14 cellular contexts compared by ENCODE assay signal in genomic region chr3:10553586-10554235, GRCh38. TPM values are rescaled to one million over a fixed set of nuclear protein-coding genes. Genes with fewer than 3 reads are reported as not detected.
A peak's percentile ranks its signal among the peaks of the same experiment; 100 is the strongest.
DNase-seq lines count a peak whose midpoint lies in the region; ATAC-seq and TF ChIP-seq lines count a peak whose summit lies in the region.
"Had no signal": no experiment of that assay in that cellular context is flagged by ENCODE, and none has a peak within 500 bp of the region (broad histone marks: within the 10 kb centered on the region; RNA-seq: fewer than 3 reads in every experiment).

No MANE protein-coding gene starts in this region.

- no peaks in the 10 kb centered on the region for H3K9me3 ChIP-seq in T-helper 17 cell (ENCODE audit: control insufficient read depth, low read length, poor library complexity, severe bottlenecking)
- no peaks in the 10 kb centered on the region for H3K9me3 ChIP-seq in hepatocyte (ENCODE audit: low read depth)
- H3K9me3 ChIP-seq: right lobe of liver, vagina had no signal

- TF ChIP-seq CTCF in hepatocyte (IDR thresholded peaks at IDR 0.05; ENCODE audit: poor library complexity) (no peak), retinal pigment epithelial cell (conservative IDR thresholded peaks at IDR 0.05; ENCODE audit: low read depth, low read length) (no peak), GM10248 (IDR thresholded peaks at IDR 0.05; ENCODE audit: control extremely low read depth, extremely low read depth, low read depth, missing control alignments) (no peak)

- no peaks in the 10 kb centered on the region for H3K36me3 ChIP-seq in hepatocyte (replicated peaks; ENCODE audit: insufficient read depth, low read depth)
- H3K36me3 ChIP-seq: right lobe of liver, vagina had no signal

- H3K27me3 ChIP-seq in hepatocyte: peaks cover 4% of the 10 kb centered on the region
- H3K27me3 ChIP-seq: right lobe of liver, vagina had no signal

- peaks cover 27% of the 10 kb centered on the region for H3K27me3 Mint-ChIP-seq in T-helper 17 cell

- no peaks in the 10 kb centered on the region for H4K20me1 ChIP-seq in hepatocyte (ENCODE audit: insufficient read depth, poor library complexity, severe bottlenecking)

- H3K27ac ChIP-seq in hepatocyte: no peak overlapping the region
- H3K27ac ChIP-seq: right lobe of liver, vagina had no signal

- H3K27ac Mint-ChIP-seq in T-helper 17 cell: peak overlapping the region; percentile 54

- H3K4me1 Mint-ChIP-seq in T-helper 17 cell: peaks cover 12% of the 10 kb centered on the region

- POLR2A ChIA-PET in GM10248 (lab: Yijun Ruan, JAX): no interaction called here

- H3K9me2 ChIP-seq in hepatocyte (replicated peaks; ENCODE audit: insufficient read depth): no peaks in the 10 kb centered on the region

- CTCF ChIA-PET in GM10248 (lab: Yijun Ruan, JAX): interaction anchor here (1.5 to 1.7 kb wide), 2 partner anchors 11 to 44 kb away, joined by 3 to 4 read pairs; no protein-coding TSS in a partner anchor

- no peak overlapping the region for H3K4me3 Mint-ChIP-seq in T-helper 17 cell

- no peaks in the 10 kb centered on the region for H3K4me1 ChIP-seq in hepatocyte (ENCODE audit: insufficient read depth)
- H3K4me1 ChIP-seq: right lobe of liver, vagina had no signal

- H3K4me2 ChIP-seq in hepatocyte: no peak overlapping the region

- H3K4me3 ChIP-seq in hepatocyte (no peak overlapping the region), retinal pigment epithelial cell (ENCODE audit: low read length) (no peak overlapping the region)
- H3K4me3 ChIP-seq: right lobe of liver, vagina had no signal

- DNase-seq in NCI-H345 (lab: John Stamatoyannopoulos, UW): peak; percentile 5
- no peak for DNase-seq in NCI-H345 treated with DMSO at 0.1 percent for 48 hours (lab: John Stamatoyannopoulos, UW; ENCODE audit: unreplicated experiment)
- no peak for DNase-seq in T-helper 17 cell
- peak; percentile 67 for DNase-seq in hepatocyte (ENCODE audit: low spot score)
- peak; percentile 64 for DNase-seq in retinal pigment epithelial cell (ENCODE audit: low read depth)
- DNase-seq in T1000 (lab: John Stamatoyannopoulos, UW): no peak
- DNase-seq in GM10248 (ENCODE audit: extremely low spot score): no peak
- DNase-seq: IMR-90, SW 1271 had no signal

- peaks cover 2% of the 10 kb centered on the region for H3K36me3 Mint-ChIP-seq in T-helper 17 cell (ENCODE audit: low read depth)

- WGBS in hepatocyte (ENCODE audit: low lambda C conversion rate, missing lambda C conversion rate): 23% methylated on average over 9 of the region's 9 CpGs

- ATAC-seq in T-helper 17 cell: no peak
- no peak for ATAC-seq in HG03521 (IDR thresholded peaks at IDR 0.05; ENCODE audit: unreplicated experiment)
- ATAC-seq: esophagus mucosa, right lobe of liver had no signal

- H2AFZ ChIP-seq in hepatocyte: no peak overlapping the region

- no peaks in the 10 kb centered on the region for H3K79me2 ChIP-seq in hepatocyte

RNA-seq across cellular contexts. Expression of gene ATP2B2, which starts 48.3 kb away (rescaled TPM):
- not detected for total RNA-seq in T-helper 17 cell
- total RNA-seq in hepatocyte: 1.8 and 1.9 TPM in 2 replicates
- 0.66 and 0.75 TPM in 2 replicates for polyA plus RNA-seq in hepatocyte
- polyA plus RNA-seq: aorta had no signal

Comparison
In these comparisons a context has a peak if more than half of its experiments do, and no peak if none do; other contexts are left out.
1. DNase-seq: peak in NCI-H345 (single experiment), hepatocyte (single experiment) and retinal pigment epithelial cell (single experiment); none in NCI-H345 treated with DMSO at 0.1 percent for 48 hours (single experiment), T-helper 17 cell (0 of 3), T1000 (single experiment) and GM10248 (single experiment).